ENCODE assay signal across 12 cellular contexts in the genomic region with DNA sequence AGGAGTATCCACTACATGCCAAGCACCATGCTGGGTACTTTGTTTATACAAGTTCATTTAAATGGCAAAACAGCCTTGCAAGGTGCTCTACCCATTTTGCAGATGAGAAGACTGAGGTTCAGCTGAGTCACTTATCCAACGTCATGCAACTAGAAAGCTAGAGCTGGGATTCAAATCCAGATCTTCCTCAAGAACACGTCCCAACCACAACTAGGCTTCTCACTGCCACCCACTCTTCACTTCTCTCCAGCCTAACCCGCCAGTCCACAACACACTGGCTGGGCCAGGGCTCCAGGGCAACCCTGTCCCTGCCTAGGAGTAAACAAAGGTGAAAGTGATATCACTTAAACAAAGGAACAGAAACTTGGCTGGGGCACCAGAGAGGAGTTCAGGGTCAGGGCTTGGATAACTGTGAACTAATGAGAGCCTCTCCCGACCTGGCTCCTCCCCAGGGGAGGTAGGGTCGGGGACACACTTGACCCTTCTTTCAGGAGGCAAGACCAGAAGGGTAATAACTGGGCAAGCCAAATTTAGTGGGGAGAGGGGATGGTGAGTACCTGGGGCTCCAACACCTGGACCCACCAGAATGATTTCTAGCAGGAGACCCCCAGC. TPM values are rescaled to one million over a fixed set of nuclear protein-coding genes. Genes with fewer than 3 reads are reported as not detected.
A peak's percentile ranks its signal among the peaks of the same experiment; 100 is the strongest.
DNase-seq lines count a peak whose midpoint lies in the region; ATAC-seq, FAIRE-seq and TF ChIP-seq lines count a peak whose summit lies in the region.
"Had no signal": no experiment of that assay in that cellular context is flagged by ENCODE, and none has a peak within 500 bp of the region (broad histone marks: within the 10 kb centered on the region; RNA-seq: fewer than 3 reads in every experiment).

No MANE protein-coding gene starts in this region.

- WGBS in hepatocyte (ENCODE audit: low lambda C conversion rate, missing lambda C conversion rate), result 62% methylated on average over 5 of the region's 5 CpGs
- 37 to 49% (median 45%) methylated on average over 5 of the region's 5 CpGs for WGBS in psoas muscle, 3 donors

- peaks cover 10% of the 10 kb centered on the region for H3K36me3 Mint-ChIP-seq in WTC11

- POLR2A ChIA-PET in WTC11 (lab: Charles Lee), result no interaction called here

- no peaks in the 10 kb centered on the region for H3K9me3 Mint-ChIP-seq in WTC11
- H3K9me3 Mint-ChIP-seq: central memory CD8-positive, alpha-beta T cell had no signal

- peaks cover 95% of the 10 kb centered on the region for H3K4me1 Mint-ChIP-seq in WTC11
- H3K4me1 Mint-ChIP-seq: central memory CD8-positive, alpha-beta T cell had no signal

- H3K9me3 ChIP-seq in hepatocyte (ENCODE audit: low read depth) (no peaks in the 10 kb centered on the region), psoas muscle (no peaks in the 10 kb centered on the region)
- H3K9me3 ChIP-seq: BLaER1 treated with 17β-estradiol and CSF1 and Interleukin-3, amounts not matched to agents 10 nM and 100 nM had no signal

- H3K4me1 ChIP-seq in hepatocyte (ENCODE audit: insufficient read depth), result peaks cover 87% of the 10 kb centered on the region
- H3K4me1 ChIP-seq in psoas muscle, result peaks cover 82% of the 10 kb centered on the region

- intact Hi-C loops in psoas muscle (cut with DNase I), result loop anchor here in 1 of 2 donors (10.0 kb wide), 1 partner anchor 1136 kb away; no protein-coding TSS in a partner anchor

- H4K20me1 ChIP-seq in hepatocyte (ENCODE audit: insufficient read depth, poor library complexity, severe bottlenecking), result peaks cover 5% of the 10 kb centered on the region

- H3K4me3 Mint-ChIP-seq in WTC11, result peak overlapping the region; percentile 65; the same call in 1 of the 2 replicates
- H3K4me3 Mint-ChIP-seq: central memory CD8-positive, alpha-beta T cell had no signal

- no peaks in the 10 kb centered on the region for H3K9me2 ChIP-seq in hepatocyte (replicated peaks; ENCODE audit: insufficient read depth)

- H3K27ac Mint-ChIP-seq in WTC11, result peak overlapping the region; percentile 98

- H3K79me2 ChIP-seq in hepatocyte, result peaks cover 58% of the 10 kb centered on the region

- H3K27me3 Mint-ChIP-seq in WTC11 (ENCODE audit: low read depth), result no peaks in the 10 kb centered on the region
- H3K27me3 Mint-ChIP-seq: central memory CD8-positive, alpha-beta T cell had no signal

- H3K36me3 ChIP-seq in hepatocyte (replicated peaks; ENCODE audit: insufficient read depth, low read depth), result no peaks in the 10 kb centered on the region
- peaks cover 0 to 21% of the 10 kb centered on the region in 2 donors for H3K36me3 ChIP-seq in psoas muscle (ENCODE audit: insufficient read depth in 1 of 2, low read depth in 1 of 2)
- H3K36me3 ChIP-seq: BLaER1 treated with 17β-estradiol and CSF1 and Interleukin-3, amounts not matched to agents 10 nM and 100 nM had no signal

- CTCF ChIA-PET in WTC11 (lab: Charles Lee), result interaction anchor here (1.4 to 4.4 kb wide), 5 partner anchors 23 to 97 kb away, joined by 4 to 27 read pairs (median 21); a partner anchor contains a TSS

- no peak for TF ChIP-seq POLR2A in GM12891 (IDR thresholded peaks at IDR 0.05; ENCODE audit: low read depth, low read length)

- no peak for FAIRE-seq in GM12891 (lab: Jason Lieb, UNC)

- ATAC-seq in WTC11 (no peak), psoas muscle (no peak)

- H3K27me3 ChIP-seq in hepatocyte (no peaks in the 10 kb centered on the region), psoas muscle (ENCODE audit: insufficient read depth in 3 of 3, low read length in 2 of 3) (no peaks in the 10 kb centered on the region)

- H3K4me3 ChIP-seq in hepatocyte, result no peak overlapping the region
- H3K4me3 ChIP-seq in psoas muscle, result peak overlapping the region; percentile 79
- H3K4me3 ChIP-seq: BLaER1 treated with 17β-estradiol and CSF1 and Interleukin-3, amounts not matched to agents 10 nM and 100 nM had no signal

- no peak for DNase-seq in GM12891 (ENCODE audit: insufficient read length, low spot score)
- DNase-seq in WTC11 (ENCODE audit: low spot score), result no peak
- peak; percentile 32 for DNase-seq in hepatocyte (ENCODE audit: low spot score)
- DNase-seq in psoas muscle, result no peak
- no peak for DNase-seq in NCI-H748 (lab: John Stamatoyannopoulos, UW; ENCODE audit: unreplicated experiment)
- no peak for DNase-seq in NCI-H1417 treated with DMSO at 0.1 percent for 48 hours (lab: John Stamatoyannopoulos, UW)
- no peak for DNase-seq in SKM-1 treated with dmso at 0.1 percent for 144 hours (lab: John Stamatoyannopoulos, UW; ENCODE audit: unreplicated experiment)
- DNase-seq in DMS153 (lab: John Stamatoyannopoulos, UW), result no peak
- DNase-seq: KBM-7, T-helper 2 cell had no signal

- H3K4me2 ChIP-seq in hepatocyte, result peak overlapping the region; percentile 87
- H3K4me2 ChIP-seq: BLaER1 treated with 17β-estradiol and CSF1 and Interleukin-3, amounts not matched to agents 10 nM and 100 nM had no signal

- H3K27ac ChIP-seq in hepatocyte, result peak overlapping the region; percentile 96
- H3K27ac ChIP-seq in psoas muscle, result peak overlapping the region; percentile 94
- H3K27ac ChIP-seq: BLaER1 treated with 17β-estradiol and CSF1 and Interleukin-3, amounts not matched to agents 10 nM and 100 nM had no signal

- no peak overlapping the region for H2AFZ ChIP-seq in hepatocyte

- no peak for TF ChIP-seq CTCF in WTC11 (IDR thresholded peaks at IDR 0.05)
- TF ChIP-seq CTCF in hepatocyte (IDR thresholded peaks at IDR 0.05; ENCODE audit: poor library complexity), result no peak
- TF ChIP-seq CTCF in psoas muscle (IDR thresholded peaks at IDR 0.05), result no peak

TF ChIP-seq in GM12891, 5 proteins besides CTCF, POLR2A, EP300 and RAD21:
- TF ChIP-seq TAF1 (IDR thresholded peaks at IDR 0.05; ENCODE audit: low read depth, low read length) (no peak), SPI1 (IDR thresholded peaks at IDR 0.05; ENCODE audit: low read depth, low read length) (peak; percentile 23; the same call in 1 of the 2 replicates), PAX5 (IDR thresholded peaks at IDR 0.05; ENCODE audit: insufficient read depth, low read length, severe bottlenecking) (no peak)

TF ChIP-seq in WTC11, 78 proteins besides CTCF, POLR2A, EP300 and RAD21:
- no peak for TF ChIP-seq ZBTB21 (CRISPR knock-in tag; IDR thresholded peaks at IDR 0.05; ENCODE audit: borderline replicate concordance)
- TF ChIP-seq EMX1 (CRISPR knock-in tag; IDR thresholded peaks at IDR 0.05), result no peak
- no peak for TF ChIP-seq RELA (CRISPR knock-in tag; IDR thresholded peaks at IDR 0.05; ENCODE audit: borderline replicate concordance)
- no peak for TF ChIP-seq SP1 (CRISPR knock-in tag; conservative IDR thresholded peaks at IDR 0.05)
- TF ChIP-seq ATF1 (CRISPR knock-in tag; IDR thresholded peaks at IDR 0.05), result no peak
- no peak for TF ChIP-seq ZNF219 (CRISPR knock-in tag; IDR thresholded peaks at IDR 0.05; ENCODE audit: borderline replicate concordance)
- peak; percentile 76; the same call in 1 of the 2 replicates for TF ChIP-seq GTF2I (CRISPR knock-in tag; conservative IDR thresholded peaks at IDR 0.05)
- TF ChIP-seq NFE2L1 (CRISPR knock-in tag; IDR thresholded peaks at IDR 0.05), result peak; percentile 53; the same call in 1 of the 2 replicates
- TF ChIP-seq, protein P1, sequence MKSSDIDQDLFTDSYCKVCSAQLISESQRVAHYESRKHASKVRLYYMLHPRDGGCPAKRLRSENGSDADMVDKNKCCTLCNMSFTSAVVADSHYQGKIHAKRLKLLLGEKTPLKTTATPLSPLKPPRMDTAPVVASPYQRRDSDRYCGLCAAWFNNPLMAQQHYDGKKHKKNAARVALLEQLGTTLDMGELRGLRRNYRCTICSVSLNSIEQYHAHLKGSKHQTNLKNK (CRISPR knock-in tag; IDR thresholded peaks at IDR 0.05), result no peak

RNA-seq across cellular contexts. Expression of a gene that starts 7.9 kb away (rescaled TPM):
- 2.7 TPM for polyA plus RNA-seq in GM12891 (2012; ENCODE audit: low read depth, missing spikeins)
- total RNA-seq in WTC11 (2021), result 64.0 to 69.6 TPM (median 69.5 TPM) in 3 replicates
- total RNA-seq in hepatocyte, result 191 and 194 TPM in 2 replicates
- polyA plus RNA-seq in hepatocyte, result 159 and 178 TPM in 2 replicates
- 100 to 1,000 TPM in 2 of 4 donors, 10 to 100 TPM in 2; 32.2 to 283 (median 161) TPM for total RNA-seq in psoas muscle
- polyA plus RNA-seq in psoas muscle, result 100 to 1,000 TPM in 1 of 3 donors, 10 to 100 TPM in 2; 41.6 to 323 (median 63.9) TPM

RNA-seq across cellular contexts. Expression of a gene that starts 22.6 kb away (rescaled TPM):
- 9.6 TPM for polyA plus RNA-seq in GM12891 (2012; ENCODE audit: low read depth, missing spikeins)
- total RNA-seq in WTC11 (2021) (15.4 to 20.1 TPM (median 16.4 TPM) in 3 replicates), hepatocyte (42.0 and 50.7 TPM in 2 replicates), psoas muscle (10 to 100 TPM; 17.1 to 29.6 (median 22.9) TPM)
- polyA plus RNA-seq in hepatocyte (28.9 and 35.8 TPM in 2 replicates), psoas muscle (10 to 100 TPM; 40.9 to 73.3 (median 58.1) TPM)

RNA-seq across cellular contexts. Expression of a gene that starts 32.2 kb away (rescaled TPM):
- not detected for polyA plus RNA-seq in GM12891 (2012; ENCODE audit: low read depth, missing spikeins)
- total RNA-seq in WTC11 (2021) (1.9 to 2.5 TPM (median 2.2 TPM) in 3 replicates), hepatocyte (0.57 TPM in 1 of 2 replicates, not detected in the other), psoas muscle (not detected)
- polyA plus RNA-seq in hepatocyte (0.50 TPM in 1 of 2 replicates, not detected in the other), psoas muscle (not detected)

RNA-seq across cellular contexts. Expression of a gene that starts 33.7 kb away (rescaled TPM):
- polyA plus RNA-seq in GM12891 (2012; ENCODE audit: low read depth, missing spikeins), result not detected
- total RNA-seq in WTC11 (2021) (0.78 to 0.85 TPM (median 0.80 TPM) in 3 replicates), hepatocyte (not detected in 2 replicates), psoas muscle (under 1 TPM in 1 of 4 donors, not detected in 3; 0.22 TPM)
- polyA plus RNA-seq in hepatocyte (not detected in 2 replicates), psoas muscle (under 1 TPM in 2 of 3 donors, not detected in 1; 0.04 TPM)

RNA-seq across cellular contexts. Expression of a gene that starts 37.8 kb away (rescaled TPM):
- polyA plus RNA-seq in GM12891 (2012; ENCODE audit: low read depth, missing spikeins), result 0.19 TPM
- total RNA-seq in WTC11 (2021) (0.37 to 0.85 TPM in 2 of 3 replicates, not detected in the other), hepatocyte (not detected in 2 replicates), psoas muscle (under 1 TPM in 2 of 4 donors, not detected in 2; 0.38 to 0.69 TPM)
- polyA plus RNA-seq in hepatocyte (0.23 TPM in 1 of 2 replicates, not detected in the other), psoas muscle (1 to 10 TPM in 1 of 3 donors, under 1 TPM in 2; 0.12 to 1.0 (median 0.16) TPM)
